1 cellular context compared by ENCODE assay signal in the genomic region with DNA sequence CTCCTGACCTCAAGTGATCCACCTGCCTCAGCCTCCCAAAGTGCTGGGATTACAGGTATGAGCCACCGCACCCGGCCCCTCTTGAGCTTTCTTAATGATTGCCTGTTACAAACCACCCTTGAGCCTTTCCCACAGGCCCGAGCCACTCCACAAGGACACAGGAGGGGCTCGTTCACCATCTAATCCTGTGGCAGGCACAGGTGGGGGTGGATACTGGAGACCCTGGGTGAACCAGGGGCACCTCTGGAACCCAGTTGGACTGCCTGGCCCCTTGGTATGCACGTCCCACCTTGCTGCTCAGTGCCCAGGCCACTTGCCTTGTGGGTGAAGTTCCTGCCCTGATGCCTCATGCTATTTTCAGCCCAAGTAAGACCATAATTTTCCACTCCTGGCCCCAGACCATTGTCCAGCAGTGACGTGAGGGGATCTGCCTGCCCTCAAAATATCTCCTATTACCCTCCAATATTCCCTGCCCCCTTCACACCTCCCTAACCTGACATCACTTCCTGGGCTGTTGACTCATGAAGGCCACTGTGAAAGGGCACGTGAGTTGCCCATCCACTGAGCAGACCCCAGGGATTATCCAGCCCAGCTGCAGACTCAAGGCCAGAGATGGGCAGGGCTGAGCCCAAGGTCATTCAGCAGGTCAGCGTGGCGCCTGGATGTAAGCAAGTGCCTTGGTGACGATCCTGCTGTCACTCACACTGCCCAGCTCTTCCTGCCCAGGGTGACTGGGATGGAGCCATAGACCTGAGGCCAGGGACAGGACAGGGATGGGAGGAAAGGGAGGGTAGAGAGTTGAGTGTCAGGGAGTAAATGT.
TF ChIP-seq lines count a peak whose summit lies in the region.

No MANE protein-coding gene starts in this region.

TF ChIP-seq in HepG2, 621 proteins besides CTCF, POLR2A, EP300 and RAD21 (continued from another document and continues in another):
- TF ChIP-seq AGO1 (IDR thresholded peaks at IDR 0.05; ENCODE audit: low read depth, low read length, poor library complexity, severe bottlenecking) (no peak), TAF1 (CRISPR knock-in tag; IDR thresholded peaks at IDR 0.05) (no peak), ZNF737 (CRISPR knock-in tag; IDR thresholded peaks at IDR 0.05; ENCODE audit: borderline replicate concordance) (no peak), HOXA9 (CRISPR knock-in tag; IDR thresholded peaks at IDR 0.05; ENCODE audit: borderline replicate concordance) (no peak), ZNF24 (IDR thresholded peaks at IDR 0.05) (no peak), TGIF2 (CRISPR knock-in tag; IDR thresholded peaks at IDR 0.05) (no peak), ERF (CRISPR knock-in tag; IDR thresholded peaks at IDR 0.05) (peak; percentile 78; the same call in 1 of the 2 replicates), ZNF678 (CRISPR knock-in tag; IDR thresholded peaks at IDR 0.05) (no peak), SETDB1 (CRISPR knock-in tag; IDR thresholded peaks at IDR 0.05; ENCODE audit: borderline replicate concordance) (peak; percentile 66; the same call in 1 of the 2 replicates), ZMYM4 (CRISPR knock-in tag; IDR thresholded peaks at IDR 0.05) (peak; percentile 79), NFRKB (IDR thresholded peaks at IDR 0.05) (no peak), THAP11 (CRISPR knock-in tag; IDR thresholded peaks at IDR 0.05) (peak; percentile 70), U2AF1 (optimal IDR thresholded peaks at IDR 0.05; ENCODE audit: low read depth, low read length) (no peak), ZNF773 (CRISPR knock-in tag; IDR thresholded peaks at IDR 0.05; ENCODE audit: borderline replicate concordance) (no peak), ZNF274 (CRISPR knock-in tag; IDR thresholded peaks at IDR 0.05) (peak; percentile 80), GFI1 (CRISPR knock-in tag; IDR thresholded peaks at IDR 0.05; ENCODE audit: borderline replicate concordance) (no peak), ELF3 (CRISPR knock-in tag; IDR thresholded peaks at IDR 0.05) (peak; percentile 74), ZNF746 (CRISPR knock-in tag; IDR thresholded peaks at IDR 0.05) (peak; percentile 74; the same call in 1 of the 2 replicates), ZNF263 (CRISPR knock-in tag; IDR thresholded peaks at IDR 0.05) (no peak), RBM22 (optimal IDR thresholded peaks at IDR 0.05; ENCODE audit: low read length) (no peak), EZH2 (conservative IDR thresholded peaks at IDR 0.05; ENCODE audit: low read depth, low read length) (no peak), BRD4 (CRISPR knock-in tag; IDR thresholded peaks at IDR 0.05) (no peak), SAP130 (CRISPR knock-in tag; IDR thresholded peaks at IDR 0.05; ENCODE audit: low read depth) (peak; percentile 88), ZNF468 (CRISPR knock-in tag; IDR thresholded peaks at IDR 0.05) (no peak), ASH2L (IDR thresholded peaks at IDR 0.05; ENCODE audit: insufficient read length, low read depth, low read length) (no peak), KLF15 (CRISPR knock-in tag; IDR thresholded peaks at IDR 0.05; ENCODE audit: borderline replicate concordance) (no peak), ZNF292 (CRISPR knock-in tag; IDR thresholded peaks at IDR 0.05; ENCODE audit: borderline replicate concordance, low read depth) (peak; percentile 40; the same call in 1 of the 2 replicates), MEF2D (CRISPR knock-in tag; IDR thresholded peaks at IDR 0.05) (peak; percentile 88), ZNF703 (CRISPR knock-in tag; IDR thresholded peaks at IDR 0.05; ENCODE audit: borderline replicate concordance) (no peak), NFATC3 (CRISPR knock-in tag; IDR thresholded peaks at IDR 0.05) (no peak), SP4 (CRISPR knock-in tag; IDR thresholded peaks at IDR 0.05) (no peak), SIN3A (IDR thresholded peaks at IDR 0.05; ENCODE audit: borderline replicate concordance, low read depth, low read length) (no peak), ZNF616 (CRISPR knock-in tag; IDR thresholded peaks at IDR 0.05; ENCODE audit: low read depth) (no peak), ZNF572 (CRISPR knock-in tag; IDR thresholded peaks at IDR 0.05) (peak; percentile 69; the same call in 1 of the 2 replicates), ZNF335 (CRISPR knock-in tag; IDR thresholded peaks at IDR 0.05) (0 out of 2 replicates have a peak, but pooled peaks have one; percentile 54), ZNF138 (CRISPR knock-in tag; IDR thresholded peaks at IDR 0.05; ENCODE audit: low read depth) (no peak), ZNF629 (CRISPR knock-in tag; conservative IDR thresholded peaks at IDR 0.05) (no peak)
- TF ChIP-seq, protein P1, sequence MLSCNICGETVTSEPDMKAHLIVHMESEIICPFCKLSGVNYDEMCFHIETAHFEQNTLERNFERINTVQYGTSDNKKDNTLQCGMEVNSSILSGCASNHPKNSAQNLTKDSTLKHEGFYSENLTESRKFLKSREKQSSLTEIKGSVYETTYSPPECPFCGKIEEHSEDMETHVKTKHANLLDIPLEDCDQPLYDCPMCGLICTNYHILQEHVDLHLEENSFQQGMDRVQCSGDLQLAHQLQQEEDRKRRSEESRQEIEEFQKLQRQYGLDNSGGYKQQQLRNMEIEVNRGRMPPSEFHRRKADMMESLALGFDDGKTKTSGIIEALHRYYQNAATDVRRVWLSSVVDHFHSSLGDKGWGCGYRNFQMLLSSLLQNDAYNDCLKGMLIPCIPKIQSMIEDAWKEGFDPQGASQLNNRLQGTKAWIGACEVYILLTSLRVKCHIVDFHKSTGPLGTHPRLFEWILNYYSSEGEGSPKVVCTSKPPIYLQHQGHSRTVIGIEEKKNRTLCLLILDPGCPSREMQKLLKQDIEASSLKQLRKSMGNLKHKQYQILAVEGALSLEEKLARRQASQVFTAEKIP (CRISPR knock-in tag; IDR thresholded peaks at IDR 0.05; ENCODE audit: borderline replicate concordance), result no peak
- TF ChIP-seq, protein P2, sequence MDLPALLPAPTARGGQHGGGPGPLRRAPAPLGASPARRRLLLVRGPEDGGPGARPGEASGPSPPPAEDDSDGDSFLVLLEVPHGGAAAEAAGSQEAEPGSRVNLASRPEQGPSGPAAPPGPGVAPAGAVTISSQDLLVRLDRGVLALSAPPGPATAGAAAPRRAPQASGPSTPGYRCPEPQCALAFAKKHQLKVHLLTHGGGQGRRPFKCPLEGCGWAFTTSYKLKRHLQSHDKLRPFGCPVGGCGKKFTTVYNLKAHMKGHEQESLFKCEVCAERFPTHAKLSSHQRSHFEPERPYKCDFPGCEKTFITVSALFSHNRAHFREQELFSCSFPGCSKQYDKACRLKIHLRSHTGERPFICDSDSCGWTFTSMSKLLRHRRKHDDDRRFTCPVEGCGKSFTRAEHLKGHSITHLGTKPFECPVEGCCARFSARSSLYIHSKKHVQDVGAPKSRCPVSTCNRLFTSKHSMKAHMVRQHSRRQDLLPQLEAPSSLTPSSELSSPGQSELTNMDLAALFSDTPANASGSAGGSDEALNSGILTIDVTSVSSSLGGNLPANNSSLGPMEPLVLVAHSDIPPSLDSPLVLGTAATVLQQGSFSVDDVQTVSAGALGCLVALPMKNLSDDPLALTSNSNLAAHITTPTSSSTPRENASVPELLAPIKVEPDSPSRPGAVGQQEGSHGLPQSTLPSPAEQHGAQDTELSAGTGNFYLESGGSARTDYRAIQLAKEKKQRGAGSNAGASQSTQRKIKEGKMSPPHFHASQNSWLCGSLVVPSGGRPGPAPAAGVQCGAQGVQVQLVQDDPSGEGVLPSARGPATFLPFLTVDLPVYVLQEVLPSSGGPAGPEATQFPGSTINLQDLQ (CRISPR knock-in tag; IDR thresholded peaks at IDR 0.05), result no peak
- TF ChIP-seq, protein P3, sequence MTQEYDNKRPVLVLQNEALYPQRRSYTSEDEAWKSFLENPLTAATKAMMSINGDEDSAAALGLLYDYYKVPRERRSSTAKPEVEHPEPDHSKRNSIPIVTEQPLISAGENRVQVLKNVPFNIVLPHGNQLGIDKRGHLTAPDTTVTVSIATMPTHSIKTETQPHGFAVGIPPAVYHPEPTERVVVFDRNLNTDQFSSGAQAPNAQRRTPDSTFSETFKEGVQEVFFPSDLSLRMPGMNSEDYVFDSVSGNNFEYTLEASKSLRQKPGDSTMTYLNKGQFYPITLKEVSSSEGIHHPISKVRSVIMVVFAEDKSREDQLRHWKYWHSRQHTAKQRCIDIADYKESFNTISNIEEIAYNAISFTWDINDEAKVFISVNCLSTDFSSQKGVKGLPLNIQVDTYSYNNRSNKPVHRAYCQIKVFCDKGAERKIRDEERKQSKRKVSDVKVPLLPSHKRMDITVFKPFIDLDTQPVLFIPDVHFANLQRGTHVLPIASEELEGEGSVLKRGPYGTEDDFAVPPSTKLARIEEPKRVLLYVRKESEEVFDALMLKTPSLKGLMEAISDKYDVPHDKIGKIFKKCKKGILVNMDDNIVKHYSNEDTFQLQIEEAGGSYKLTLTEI (CRISPR knock-in tag; conservative IDR thresholded peaks at IDR 0.05), result no peak
- TF ChIP-seq, protein P4, sequence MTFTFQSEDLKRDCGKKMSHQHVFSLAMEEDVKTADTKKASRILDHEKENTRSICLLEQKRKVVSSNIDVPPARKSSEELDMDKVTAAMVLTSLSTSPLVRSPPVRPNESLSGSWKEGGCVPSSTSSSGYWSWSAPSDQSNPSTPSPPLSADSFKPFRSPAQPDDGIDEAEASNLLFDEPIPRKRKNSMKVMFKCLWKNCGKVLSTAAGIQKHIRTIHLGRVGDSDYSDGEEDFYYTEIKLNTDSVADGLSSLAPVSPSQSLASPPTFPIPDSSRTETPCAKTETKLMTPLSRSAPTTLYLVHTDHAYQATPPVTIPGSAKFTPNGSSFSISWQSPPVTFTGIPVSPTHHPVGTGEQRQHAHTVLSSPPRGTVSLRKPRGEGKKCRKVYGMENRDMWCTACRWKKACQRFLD (CRISPR knock-in tag; IDR thresholded peaks at IDR 0.05; ENCODE audit: borderline replicate concordance), result no peak
- TF ChIP-seq, protein P5, sequence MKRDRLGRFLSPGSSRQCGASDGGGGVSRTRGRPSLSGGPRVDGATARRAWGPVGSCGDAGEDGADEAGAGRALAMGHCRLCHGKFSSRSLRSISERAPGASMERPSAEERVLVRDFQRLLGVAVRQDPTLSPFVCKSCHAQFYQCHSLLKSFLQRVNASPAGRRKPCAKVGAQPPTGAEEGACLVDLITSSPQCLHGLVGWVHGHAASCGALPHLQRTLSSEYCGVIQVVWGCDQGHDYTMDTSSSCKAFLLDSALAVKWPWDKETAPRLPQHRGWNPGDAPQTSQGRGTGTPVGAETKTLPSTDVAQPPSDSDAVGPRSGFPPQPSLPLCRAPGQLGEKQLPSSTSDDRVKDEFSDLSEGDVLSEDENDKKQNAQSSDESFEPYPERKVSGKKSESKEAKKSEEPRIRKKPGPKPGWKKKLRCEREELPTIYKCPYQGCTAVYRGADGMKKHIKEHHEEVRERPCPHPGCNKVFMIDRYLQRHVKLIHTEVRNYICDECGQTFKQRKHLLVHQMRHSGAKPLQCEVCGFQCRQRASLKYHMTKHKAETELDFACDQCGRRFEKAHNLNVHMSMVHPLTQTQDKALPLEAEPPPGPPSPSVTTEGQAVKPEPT (CRISPR knock-in tag; IDR thresholded peaks at IDR 0.05; ENCODE audit: low read depth), result no peak
- TF ChIP-seq, protein P6, sequence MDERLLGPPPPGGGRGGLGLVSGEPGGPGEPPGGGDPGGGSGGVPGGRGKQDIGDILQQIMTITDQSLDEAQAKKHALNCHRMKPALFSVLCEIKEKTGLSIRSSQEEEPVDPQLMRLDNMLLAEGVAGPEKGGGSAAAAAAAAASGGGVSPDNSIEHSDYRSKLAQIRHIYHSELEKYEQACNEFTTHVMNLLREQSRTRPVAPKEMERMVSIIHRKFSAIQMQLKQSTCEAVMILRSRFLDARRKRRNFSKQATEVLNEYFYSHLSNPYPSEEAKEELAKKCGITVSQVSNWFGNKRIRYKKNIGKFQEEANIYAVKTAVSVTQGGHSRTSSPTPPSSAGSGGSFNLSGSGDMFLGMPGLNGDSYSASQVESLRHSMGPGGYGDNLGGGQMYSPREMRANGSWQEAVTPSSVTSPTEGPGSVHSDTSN (CRISPR knock-in tag; IDR thresholded peaks at IDR 0.05), result peak; percentile 86
- TF ChIP-seq, protein P7, sequence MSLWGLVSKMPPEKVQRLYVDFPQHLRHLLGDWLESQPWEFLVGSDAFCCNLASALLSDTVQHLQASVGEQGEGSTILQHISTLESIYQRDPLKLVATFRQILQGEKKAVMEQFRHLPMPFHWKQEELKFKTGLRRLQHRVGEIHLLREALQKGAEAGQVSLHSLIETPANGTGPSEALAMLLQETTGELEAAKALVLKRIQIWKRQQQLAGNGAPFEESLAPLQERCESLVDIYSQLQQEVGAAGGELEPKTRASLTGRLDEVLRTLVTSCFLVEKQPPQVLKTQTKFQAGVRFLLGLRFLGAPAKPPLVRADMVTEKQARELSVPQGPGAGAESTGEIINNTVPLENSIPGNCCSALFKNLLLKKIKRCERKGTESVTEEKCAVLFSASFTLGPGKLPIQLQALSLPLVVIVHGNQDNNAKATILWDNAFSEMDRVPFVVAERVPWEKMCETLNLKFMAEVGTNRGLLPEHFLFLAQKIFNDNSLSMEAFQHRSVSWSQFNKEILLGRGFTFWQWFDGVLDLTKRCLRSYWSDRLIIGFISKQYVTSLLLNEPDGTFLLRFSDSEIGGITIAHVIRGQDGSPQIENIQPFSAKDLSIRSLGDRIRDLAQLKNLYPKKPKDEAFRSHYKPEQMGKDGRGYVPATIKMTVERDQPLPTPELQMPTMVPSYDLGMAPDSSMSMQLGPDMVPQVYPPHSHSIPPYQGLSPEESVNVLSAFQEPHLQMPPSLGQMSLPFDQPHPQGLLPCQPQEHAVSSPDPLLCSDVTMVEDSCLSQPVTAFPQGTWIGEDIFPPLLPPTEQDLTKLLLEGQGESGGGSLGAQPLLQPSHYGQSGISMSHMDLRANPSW (CRISPR knock-in tag; IDR thresholded peaks at IDR 0.05; ENCODE audit: borderline replicate concordance), result no peak
- TF ChIP-seq, protein P8, sequence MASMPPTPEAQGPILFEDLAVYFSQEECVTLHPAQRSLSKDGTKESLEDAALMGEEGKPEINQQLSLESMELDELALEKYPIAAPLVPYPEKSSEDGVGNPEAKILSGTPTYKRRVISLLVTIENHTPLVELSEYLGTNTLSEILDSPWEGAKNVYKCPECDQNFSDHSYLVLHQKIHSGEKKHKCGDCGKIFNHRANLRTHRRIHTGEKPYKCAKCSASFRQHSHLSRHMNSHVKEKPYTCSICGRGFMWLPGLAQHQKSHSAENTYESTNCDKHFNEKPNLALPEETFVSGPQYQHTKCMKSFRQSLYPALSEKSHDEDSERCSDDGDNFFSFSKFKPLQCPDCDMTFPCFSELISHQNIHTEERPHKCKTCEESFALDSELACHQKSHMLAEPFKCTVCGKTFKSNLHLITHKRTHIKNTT (CRISPR knock-in tag; IDR thresholded peaks at IDR 0.05), result no peak
- TF ChIP-seq, protein P9, sequence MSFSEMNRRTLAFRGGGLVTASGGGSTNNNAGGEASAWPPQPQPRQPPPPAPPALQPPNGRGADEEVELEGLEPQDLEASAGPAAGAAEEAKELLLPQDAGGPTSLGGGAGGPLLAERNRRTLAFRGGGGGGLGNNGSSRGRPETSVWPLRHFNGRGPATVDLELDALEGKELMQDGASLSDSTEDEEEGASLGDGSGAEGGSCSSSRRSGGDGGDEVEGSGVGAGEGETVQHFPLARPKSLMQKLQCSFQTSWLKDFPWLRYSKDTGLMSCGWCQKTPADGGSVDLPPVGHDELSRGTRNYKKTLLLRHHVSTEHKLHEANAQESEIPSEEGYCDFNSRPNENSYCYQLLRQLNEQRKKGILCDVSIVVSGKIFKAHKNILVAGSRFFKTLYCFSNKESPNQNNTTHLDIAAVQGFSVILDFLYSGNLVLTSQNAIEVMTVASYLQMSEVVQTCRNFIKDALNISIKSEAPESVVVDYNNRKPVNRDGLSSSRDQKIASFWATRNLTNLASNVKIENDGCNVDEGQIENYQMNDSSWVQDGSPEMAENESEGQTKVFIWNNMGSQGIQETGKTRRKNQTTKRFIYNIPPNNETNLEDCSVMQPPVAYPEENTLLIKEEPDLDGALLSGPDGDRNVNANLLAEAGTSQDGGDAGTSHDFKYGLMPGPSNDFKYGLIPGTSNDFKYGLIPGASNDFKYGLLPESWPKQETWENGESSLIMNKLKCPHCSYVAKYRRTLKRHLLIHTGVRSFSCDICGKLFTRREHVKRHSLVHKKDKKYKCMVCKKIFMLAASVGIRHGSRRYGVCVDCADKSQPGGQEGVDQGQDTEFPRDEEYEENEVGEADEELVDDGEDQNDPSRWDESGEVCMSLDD (CRISPR knock-in tag; IDR thresholded peaks at IDR 0.05; ENCODE audit: borderline replicate concordance), result no peak
